ENCODE assay signal across 1 cellular context in the genomic region with DNA sequence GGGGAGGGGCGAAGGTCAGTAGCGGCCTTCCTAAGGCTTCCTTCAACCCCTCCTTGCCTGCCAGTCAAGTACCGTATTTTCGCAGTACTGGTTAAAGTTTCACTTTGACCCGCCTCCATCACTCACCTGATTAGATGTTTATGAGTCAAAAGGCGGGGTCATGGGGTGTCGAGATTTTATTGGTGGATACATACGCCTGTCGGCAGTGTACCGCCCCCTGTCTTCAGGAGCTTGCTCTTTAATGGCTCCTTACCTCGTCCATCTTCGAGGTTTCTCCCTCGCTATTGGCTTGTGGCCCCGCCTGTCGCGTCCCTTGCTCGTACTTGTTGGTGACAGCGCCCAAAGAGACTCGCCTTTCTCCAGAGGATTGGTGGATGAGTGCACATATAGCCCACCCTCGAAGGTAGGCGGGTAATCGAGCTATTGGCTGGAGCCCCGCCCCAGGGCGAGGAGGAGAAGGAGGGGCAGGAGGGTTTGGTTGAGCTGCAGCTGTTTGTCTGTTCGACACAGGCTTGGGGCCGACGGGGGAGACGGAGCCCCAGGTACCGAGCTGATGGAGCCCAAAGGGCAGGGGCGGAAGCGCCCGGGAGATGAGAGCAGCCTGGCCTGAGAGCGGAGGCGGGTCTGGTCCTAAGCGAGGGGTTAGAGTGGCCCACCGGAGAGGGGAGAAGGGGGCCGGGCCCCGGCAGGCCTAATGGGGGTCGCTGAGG.
TF ChIP-seq lines count a peak whose summit lies in the region.

A gene with protein sequence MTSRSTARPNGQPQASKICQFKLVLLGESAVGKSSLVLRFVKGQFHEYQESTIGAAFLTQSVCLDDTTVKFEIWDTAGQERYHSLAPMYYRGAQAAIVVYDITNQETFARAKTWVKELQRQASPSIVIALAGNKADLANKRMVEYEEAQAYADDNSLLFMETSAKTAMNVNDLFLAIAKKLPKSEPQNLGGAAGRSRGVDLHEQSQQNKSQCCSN (plus strand): TSS at position 481 of the 710 bp plus-strand sequence. CDS start 12,883 bp downstream, outside the sequence.

TF ChIP-seq in GM12878, 131 proteins besides CTCF, POLR2A, EP300 and RAD21 (continued from another document):
- TF ChIP-seq, protein P1, sequence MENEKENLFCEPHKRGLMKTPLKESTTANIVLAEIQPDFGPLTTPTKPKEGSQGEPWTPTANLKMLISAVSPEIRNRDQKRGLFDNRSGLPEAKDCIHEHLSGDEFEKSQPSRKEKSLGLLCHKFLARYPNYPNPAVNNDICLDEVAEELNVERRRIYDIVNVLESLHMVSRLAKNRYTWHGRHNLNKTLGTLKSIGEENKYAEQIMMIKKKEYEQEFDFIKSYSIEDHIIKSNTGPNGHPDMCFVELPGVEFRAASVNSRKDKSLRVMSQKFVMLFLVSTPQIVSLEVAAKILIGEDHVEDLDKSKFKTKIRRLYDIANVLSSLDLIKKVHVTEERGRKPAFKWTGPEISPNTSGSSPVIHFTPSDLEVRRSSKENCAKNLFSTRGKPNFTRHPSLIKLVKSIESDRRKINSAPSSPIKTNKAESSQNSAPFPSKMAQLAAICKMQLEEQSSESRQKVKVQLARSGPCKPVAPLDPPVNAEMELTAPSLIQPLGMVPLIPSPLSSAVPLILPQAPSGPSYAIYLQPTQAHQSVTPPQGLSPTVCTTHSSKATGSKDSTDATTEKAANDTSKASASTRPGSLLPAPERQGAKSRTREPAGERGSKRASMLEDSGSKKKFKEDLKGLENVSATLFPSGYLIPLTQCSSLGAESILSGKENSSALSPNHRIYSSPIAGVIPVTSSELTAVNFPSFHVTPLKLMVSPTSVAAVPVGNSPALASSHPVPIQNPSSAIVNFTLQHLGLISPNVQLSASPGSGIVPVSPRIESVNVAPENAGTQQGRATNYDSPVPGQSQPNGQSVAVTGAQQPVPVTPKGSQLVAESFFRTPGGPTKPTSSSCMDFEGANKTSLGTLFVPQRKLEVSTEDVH (IDR thresholded peaks at IDR 0.05; ENCODE audit: low read depth, partially characterized antibody): peak; percentile 48
- peak; percentile 49; the same call in 1 of the 2 replicates for TF ChIP-seq RB1 (IDR thresholded peaks at IDR 0.05; ENCODE audit: borderline replicate concordance)
- TF ChIP-seq, protein P2, sequence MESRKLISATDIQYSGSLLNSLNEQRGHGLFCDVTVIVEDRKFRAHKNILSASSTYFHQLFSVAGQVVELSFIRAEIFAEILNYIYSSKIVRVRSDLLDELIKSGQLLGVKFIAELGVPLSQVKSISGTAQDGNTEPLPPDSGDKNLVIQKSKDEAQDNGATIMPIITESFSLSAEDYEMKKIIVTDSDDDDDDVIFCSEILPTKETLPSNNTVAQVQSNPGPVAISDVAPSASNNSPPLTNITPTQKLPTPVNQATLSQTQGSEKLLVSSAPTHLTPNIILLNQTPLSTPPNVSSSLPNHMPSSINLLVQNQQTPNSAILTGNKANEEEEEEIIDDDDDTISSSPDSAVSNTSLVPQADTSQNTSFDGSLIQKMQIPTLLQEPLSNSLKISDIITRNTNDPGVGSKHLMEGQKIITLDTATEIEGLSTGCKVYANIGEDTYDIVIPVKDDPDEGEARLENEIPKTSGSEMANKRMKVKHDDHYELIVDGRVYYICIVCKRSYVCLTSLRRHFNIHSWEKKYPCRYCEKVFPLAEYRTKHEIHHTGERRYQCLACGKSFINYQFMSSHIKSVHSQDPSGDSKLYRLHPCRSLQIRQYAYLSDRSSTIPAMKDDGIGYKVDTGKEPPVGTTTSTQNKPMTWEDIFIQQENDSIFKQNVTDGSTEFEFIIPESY (IDR thresholded peaks at IDR 0.05): no peak; the same call in 1 of the 2 replicates
- TF ChIP-seq, protein P3, sequence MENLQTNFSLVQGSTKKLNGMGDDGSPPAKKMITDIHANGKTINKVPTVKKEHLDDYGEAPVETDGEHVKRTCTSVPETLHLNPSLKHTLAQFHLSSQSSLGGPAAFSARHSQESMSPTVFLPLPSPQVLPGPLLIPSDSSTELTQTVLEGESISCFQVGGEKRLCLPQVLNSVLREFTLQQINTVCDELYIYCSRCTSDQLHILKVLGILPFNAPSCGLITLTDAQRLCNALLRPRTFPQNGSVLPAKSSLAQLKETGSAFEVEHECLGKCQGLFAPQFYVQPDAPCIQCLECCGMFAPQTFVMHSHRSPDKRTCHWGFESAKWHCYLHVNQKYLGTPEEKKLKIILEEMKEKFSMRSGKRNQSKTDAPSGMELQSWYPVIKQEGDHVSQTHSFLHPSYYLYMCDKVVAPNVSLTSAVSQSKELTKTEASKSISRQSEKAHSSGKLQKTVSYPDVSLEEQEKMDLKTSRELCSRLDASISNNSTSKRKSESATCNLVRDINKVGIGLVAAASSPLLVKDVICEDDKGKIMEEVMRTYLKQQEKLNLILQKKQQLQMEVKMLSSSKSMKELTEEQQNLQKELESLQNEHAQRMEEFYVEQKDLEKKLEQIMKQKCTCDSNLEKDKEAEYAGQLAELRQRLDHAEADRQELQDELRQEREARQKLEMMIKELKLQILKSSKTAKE (IDR thresholded peaks at IDR 0.05; ENCODE audit: low read depth, poor library complexity, severe bottlenecking): peak; percentile 100
- TF ChIP-seq SPI1 (IDR thresholded peaks at IDR 0.05; ENCODE audit: borderline replicate concordance, insufficient read depth, low read depth, low read length): no peak
- TF ChIP-seq KLF5 (IDR thresholded peaks at IDR 0.05; ENCODE audit: partially characterized antibody): peak; percentile 98
- TF ChIP-seq POLR2AphosphoS2 (IDR thresholded peaks at IDR 0.05; ENCODE audit: low read depth, low read length): peak; percentile 77
- no peak for TF ChIP-seq NFIC (IDR thresholded peaks at IDR 0.05; ENCODE audit: low read depth, low read length)
- TF ChIP-seq, protein P4, sequence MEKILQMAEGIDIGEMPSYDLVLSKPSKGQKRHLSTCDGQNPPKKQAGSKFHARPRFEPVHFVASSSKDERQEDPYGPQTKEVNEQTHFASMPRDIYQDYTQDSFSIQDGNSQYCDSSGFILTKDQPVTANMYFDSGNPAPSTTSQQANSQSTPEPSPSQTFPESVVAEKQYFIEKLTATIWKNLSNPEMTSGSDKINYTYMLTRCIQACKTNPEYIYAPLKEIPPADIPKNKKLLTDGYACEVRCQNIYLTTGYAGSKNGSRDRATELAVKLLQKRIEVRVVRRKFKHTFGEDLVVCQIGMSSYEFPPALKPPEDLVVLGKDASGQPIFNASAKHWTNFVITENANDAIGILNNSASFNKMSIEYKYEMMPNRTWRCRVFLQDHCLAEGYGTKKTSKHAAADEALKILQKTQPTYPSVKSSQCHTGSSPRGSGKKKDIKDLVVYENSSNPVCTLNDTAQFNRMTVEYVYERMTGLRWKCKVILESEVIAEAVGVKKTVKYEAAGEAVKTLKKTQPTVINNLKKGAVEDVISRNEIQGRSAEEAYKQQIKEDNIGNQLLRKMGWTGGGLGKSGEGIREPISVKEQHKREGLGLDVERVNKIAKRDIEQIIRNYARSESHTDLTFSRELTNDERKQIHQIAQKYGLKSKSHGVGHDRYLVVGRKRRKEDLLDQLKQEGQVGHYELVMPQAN (conservative IDR thresholded peaks at IDR 0.05): peak; percentile 89
- peak; percentile 64 for TF ChIP-seq NR2C1 (IDR thresholded peaks at IDR 0.05)
- no peak for TF ChIP-seq SMARCA5 (IDR thresholded peaks at IDR 0.05)
- no peak for TF ChIP-seq IRF4 (IDR thresholded peaks at IDR 0.05; ENCODE audit: low read depth, low read length)
